ENCODE assay signal across 24 cellular contexts in genomic region chr17:65541453-65541852, GRCh38. TPM values are rescaled to one million over a fixed set of nuclear protein-coding genes. Genes with fewer than 3 reads are reported as not detected.
A peak's percentile ranks its signal among the peaks of the same experiment; 100 is the strongest.
DNase-seq lines count a peak whose midpoint lies in the region; ATAC-seq, FAIRE-seq and TF ChIP-seq lines count a peak whose summit lies in the region.
"Had no signal": no experiment of that assay in that cellular context is flagged by ENCODE, and none has a peak within 500 bp of the region (broad histone marks: within the 10 kb centered on the region; RNA-seq: fewer than 3 reads in every experiment).

No MANE protein-coding gene starts in this region.

- H4K20me1 ChIP-seq in HepG2 (ENCODE audit: insufficient read depth, low read length), result peaks cover 76% of the 10 kb centered on the region
- H4K20me1 ChIP-seq: BLaER1 treated with 17β-estradiol and CSF1 and Interleukin-3, amounts not matched to agents 10 nM and 100 nM had no signal

- intact Hi-C loops in Right ventricle myocardium superior (cut with DNase I) (no loop called here), HepG2 (cut with micrococcal nuclease; ENCODE audit: unreplicated experiment) (no loop called here), posterior vena cava (cut with DNase I) (no loop called here), lower lobe of right lung (cut with DNase I) (no loop called here)

- TF ChIP-seq EP300 in HepG2 (IDR thresholded peaks at IDR 0.05; ENCODE audit: low read depth in 2 of 2, low read length in 2 of 2), result no peak
- TF ChIP-seq EP300 in HepG2 (CRISPR knock-in tag; IDR thresholded peaks at IDR 0.05; ENCODE audit: borderline replicate concordance), result no peak

- no peak for DNase-seq in cardiac muscle cell (ENCODE audit: low read depth in 1 of 2, low spot score in 1 of 2)
- no peak for DNase-seq in Right ventricle myocardium superior
- DNase-seq in HepG2 (ENCODE audit: low spot score), result no peak
- peak; percentile 44 for DNase-seq in posterior vena cava (ENCODE audit: low spot score)
- DNase-seq in stimulated activated naive CD4-positive, alpha-beta T cell (lab: John Stamatoyannopoulos, UW), result no peak
- DNase-seq in lower lobe of right lung, result no peak
- DNase-seq: 8988T; Calu3; CD8-positive, alpha-beta memory T cell; DMS153; NCI-H1092 treated with DMSO at 0.1 percent for 48 hours; NCI-H1436 treated with DMSO at 0.1 percent for 48 hours; NCI-H2029; NCI-H226; NCI-H510A treated with DMSO at 0.1 percent for 48 hours; NCI-H748 treated with DMSO at 0.1 percent for 48 hours; SIG-M5; SK-N-SH had no signal

- no peak for TF ChIP-seq RAD21 in HepG2 (CRISPR knock-in tag; IDR thresholded peaks at IDR 0.05)

- H2AFZ ChIP-seq in HepG2 (ENCODE audit: low read length), result no peak overlapping the region

- BruUV-seq in HepG2 (replicated peaks; lab: Mats Ljungman, UMichigan), result no TSS peak

- in situ Hi-C loops in HepG2 (cut with HindIII; ENCODE audit: extremely low pct_ligation_motif_present, low pct_unique_long_range_greater_than_20kb), result loop anchor here (25.0 kb wide), 1 partner anchor 621 kb away; no protein-coding TSS in a partner anchor

- no peak overlapping the region for H3K4me3 ChIP-seq in cardiac muscle cell
- no peak overlapping the region for H3K4me3 ChIP-seq in HepG2 (replicated peaks in 1 of 3; ENCODE audit: insufficient read depth in 1 of 3, low read depth in 2 of 3, low read length in 3 of 3)
- H3K4me3 ChIP-seq in lower lobe of right lung, result no peak overlapping the region
- H3K4me3 ChIP-seq: BLaER1 treated with 17β-estradiol and CSF1 and Interleukin-3, amounts not matched to agents 10 nM and 100 nM had no signal

- POLR2A ChIA-PET in HepG2 (lab: Yijun Ruan, JAX), result interaction anchor here (1.3 kb wide), 1 partner anchor 12 kb away, joined by 3 read pairs; no protein-coding TSS in a partner anchor

- H3K27me3 ChIP-seq in cardiac muscle cell, result no peaks in the 10 kb centered on the region
- no peaks in the 10 kb centered on the region for H3K27me3 ChIP-seq in HepG2 (ENCODE audit: control insufficient read depth in 1 of 2, insufficient read depth in 2 of 2, low read length in 2 of 2)
- H3K27me3 ChIP-seq in lower lobe of right lung (ENCODE audit: low read depth), result no peaks in the 10 kb centered on the region
- H3K27me3 ChIP-seq: BLaER1 treated with 17β-estradiol and CSF1 and Interleukin-3, amounts not matched to agents 10 nM and 100 nM had no signal

- no peak for FAIRE-seq in HepG2 (lab: Jason Lieb, UNC)
- FAIRE-seq: GM12891 had no signal

- 98% methylated on average over 8 of the region's 8 CpGs for WGBS in HepG2 (ENCODE audit: low lambda C conversion rate)

- ATAC-seq in Right ventricle myocardium superior (ENCODE audit: poor library complexity) (no peak), HepG2 (no peak), HG02588 (IDR thresholded peaks at IDR 0.05; ENCODE audit: unreplicated experiment) (no peak), lower lobe of right lung (no peak)

- CTCF ChIA-PET in HepG2 (lab: Yijun Ruan, JAX; ENCODE audit: low intra/inter-chr PET ratio, low total read pairs), result no interaction called here

- no peak overlapping the region for H3K4me2 ChIP-seq in HepG2 (ENCODE audit: low read depth, low read length)
- H3K4me2 ChIP-seq: BLaER1 treated with 17β-estradiol and CSF1 and Interleukin-3, amounts not matched to agents 10 nM and 100 nM; KMS-11; SK-N-SH had no signal

- no peak for TF ChIP-seq POLR2A in HepG2 (IDR thresholded peaks at IDR 0.05; ENCODE audit: insufficient read depth in 1 of 2, low read depth in 2 of 2, low read length in 2 of 2)

- no peaks in the 10 kb centered on the region for H3K9me3 ChIP-seq in cardiac muscle cell (ENCODE audit: low read depth)
- no peaks in the 10 kb centered on the region for H3K9me3 ChIP-seq in HepG2 (ENCODE audit: low read length)
- no peaks in the 10 kb centered on the region for H3K9me3 ChIP-seq in lower lobe of right lung
- H3K9me3 ChIP-seq: BLaER1 treated with 17β-estradiol and CSF1 and Interleukin-3, amounts not matched to agents 10 nM and 100 nM; SK-N-SH had no signal

- peaks cover 61% of the 10 kb centered on the region for H3K79me2 ChIP-seq in HepG2 (ENCODE audit: insufficient read depth, low read length)

- H3K36me3 ChIP-seq in cardiac muscle cell, result peaks cover 36% of the 10 kb centered on the region
- peaks cover 65 to 97% of the 10 kb centered on the region in 2 experiments for H3K36me3 ChIP-seq in HepG2 (replicated peaks in 1 of 2; ENCODE audit: control insufficient read depth in 1 of 2, insufficient read depth in 2 of 2, low read length in 2 of 2)
- peaks cover 72% of the 10 kb centered on the region for H3K36me3 ChIP-seq in lower lobe of right lung

- H3K9ac ChIP-seq in HepG2 (ENCODE audit: insufficient read depth, low read depth, low read length), result no peak overlapping the region
- H3K9ac ChIP-seq: BLaER1 treated with 17β-estradiol and CSF1 and Interleukin-3, amounts not matched to agents 10 nM and 100 nM; KMS-11; SK-N-SH had no signal

- TF ChIP-seq CTCF in cardiac muscle cell (IDR thresholded peaks at IDR 0.05; ENCODE audit: low read depth, low read length) (no peak), HepG2 (CRISPR knock-in tag; IDR thresholded peaks at IDR 0.05) (no peak), lower lobe of right lung (IDR thresholded peaks at IDR 0.05) (no peak)

- H3K4me1 ChIP-seq in cardiac muscle cell (ENCODE audit: low read depth) (peaks cover 19% of the 10 kb centered on the region), HepG2 (ENCODE audit: insufficient read depth, low read length) (peaks cover 35% of the 10 kb centered on the region), lower lobe of right lung (peaks cover 39% of the 10 kb centered on the region)

- peak overlapping the region; percentile 15 for H3K27ac ChIP-seq in cardiac muscle cell
- H3K27ac ChIP-seq in HepG2 (ENCODE audit: extremely low read length, insufficient read depth, low read length), result no peak overlapping the region
- no peak overlapping the region for H3K27ac ChIP-seq in lower lobe of right lung
- H3K27ac ChIP-seq: BLaER1 treated with 17β-estradiol and CSF1 and Interleukin-3, amounts not matched to agents 10 nM and 100 nM; HL-60; KMS-11; RWPE1 had no signal

TF ChIP-seq in HepG2, 621 proteins besides CTCF, POLR2A, EP300 and RAD21:
- TF ChIP-seq SRSF4 (IDR thresholded peaks at IDR 0.05; ENCODE audit: low read depth, low read length, poor library complexity, severe bottlenecking) (no peak), POLR2AphosphoS5 (IDR thresholded peaks at IDR 0.05; ENCODE audit: low read depth, low read length) (0 out of 2 replicates have a peak, but pooled peaks have one; percentile 18), POLR2G (IDR thresholded peaks at IDR 0.05; ENCODE audit: low read depth, low read length) (peak; percentile 48; the same call in 1 of the 2 replicates), MNT (IDR thresholded peaks at IDR 0.05) (peak; percentile 95), RBM22 (optimal IDR thresholded peaks at IDR 0.05; ENCODE audit: low read length) (peak; percentile 67)

RNA-seq across cellular contexts. Expression of gene AXIN2, which starts 20.0 kb away (rescaled TPM):
- total RNA-seq in cardiac muscle cell (35.4 and 51.1 TPM in 2 replicates), Right ventricle myocardium superior (20.7 TPM), HepG2 (2016; rRNA removed; fragmentation: Illumina TruSeq; extraction: Trizol) (53.8 and 58.6 TPM in 2 replicates), posterior vena cava (10 to 100 TPM; 21.2 to 23.5 TPM), lower lobe of right lung (53.4 TPM)
- polyA plus RNA-seq in cardiac muscle cell (15.0 and 22.3 TPM in 2 replicates), HepG2 (2011; rRNA removed) (55.0 and 63.4 TPM in 2 replicates)
- 12.0 and 13.7 TPM in 2 replicates for total RNA-seq in HepG2 (2016; cell fraction: cytosol; rRNA removed; fragmentation: Illumina TruSeq; extraction: Trizol; ENCODE audit: low read depth)
- total RNA-seq in HepG2 (2016; cell fraction: insoluble cytoplasmic fraction; rRNA removed; fragmentation: Illumina TruSeq; extraction: Trizol), result 45.1 and 59.6 TPM in 2 replicates
- 27.0 and 28.7 TPM in 2 replicates for total RNA-seq in HepG2 (2016; cell fraction: membrane; rRNA removed; fragmentation: Illumina TruSeq; extraction: Trizol)
- total RNA-seq in HepG2 (2016; cell fraction: nucleus; rRNA removed; fragmentation: Illumina TruSeq; extraction: Trizol), result 79.3 and 81.9 TPM in 2 replicates
- polyA plus RNA-seq in HepG2 (2011; cell fraction: cytosol; rRNA removed), result 29.9 and 39.9 TPM in 2 replicates
- 126 and 210 TPM in 2 replicates for polyA plus RNA-seq in HepG2 (2011; cell fraction: nucleus; rRNA removed)
- 55.5 and 56.3 TPM in 2 replicates for polyA plus RNA-seq in HepG2 (2012)
- polyA plus RNA-seq in HepG2 (2016; cell fraction: cytosol; fragmentation: Illumina TruSeq; extraction: Trizol; ENCODE audit: low read depth), result 2.0 and 2.2 TPM in 2 replicates
- 34.3 and 44.8 TPM in 2 replicates for polyA plus RNA-seq in HepG2 (2016; cell fraction: insoluble cytoplasmic fraction; fragmentation: Illumina TruSeq; extraction: Trizol; ENCODE audit: low read depth)
- 9.2 and 9.3 TPM in 2 replicates for polyA plus RNA-seq in HepG2 (2016; cell fraction: membrane; fragmentation: Illumina TruSeq; extraction: Trizol; ENCODE audit: low read depth)
- 115 and 117 TPM in 2 replicates for polyA plus RNA-seq in HepG2 (2016; cell fraction: nucleus; fragmentation: Illumina TruSeq; extraction: Trizol; ENCODE audit: insufficient read depth, low read depth)
- polyA minus RNA-seq in HepG2 (2011; rRNA and poly(A)+ RNA removed; ENCODE audit: low replicate concordance), result 0.09 and 105 TPM in 2 replicates
- 43.2 and 45.6 TPM in 2 replicates for polyA minus RNA-seq in HepG2 (2011; cell fraction: cytosol; rRNA and poly(A)+ RNA removed)
- 175 and 211 TPM in 2 replicates for polyA minus RNA-seq in HepG2 (2011; cell fraction: nucleus; rRNA and poly(A)+ RNA removed)
